8 cellular contexts compared by ENCODE assay signal in genomic region chr10:11209810-11210141, GRCh38.
DNase-seq lines count a peak whose midpoint lies in the region; ATAC-seq and TF ChIP-seq lines count a peak whose summit lies in the region.

No MANE protein-coding gene starts in this region.

- no peak overlapping the region for H2AFZ ChIP-seq in osteoblast (ENCODE audit: low read length)

- H3K27me3 Mint-ChIP-seq in glutamatergic neuron (ENCODE audit: unreplicated experiment) = peaks cover 8% of the 10 kb centered on the region

- H3K9me3 Mint-ChIP-seq in glutamatergic neuron (ENCODE audit: unreplicated experiment) = peaks cover 16% of the 10 kb centered on the region

- no peaks in the 10 kb centered on the region for H4K20me1 ChIP-seq in osteoblast (ENCODE audit: insufficient read depth, low read length)

- H3K27me3 ChIP-seq in osteoblast (ENCODE audit: insufficient read depth, low read length) (no peaks in the 10 kb centered on the region), uterus (no peaks in the 10 kb centered on the region), brain microvascular endothelial cell (replicated peaks) (no peaks in the 10 kb centered on the region)

- no peak overlapping the region for H3K4me2 ChIP-seq in osteoblast (ENCODE audit: insufficient read depth, low read length)

- TF ChIP-seq POLR2A in uterus (IDR thresholded peaks at IDR 0.05) = no peak

- intact Hi-C loops in uterus (cut with DNase I; ENCODE audit: low total_unique reads) = no loop called here

- H3K79me2 ChIP-seq in osteoblast (ENCODE audit: insufficient read depth, low read length) = no peaks in the 10 kb centered on the region

- no peak for TF ChIP-seq CTCF in GM10266 (IDR thresholded peaks at IDR 0.05; ENCODE audit: control insufficient read depth, insufficient read depth, low read depth, missing control alignments)
- TF ChIP-seq CTCF in osteoblast (IDR thresholded peaks at IDR 0.05; ENCODE audit: extremely low read depth, low read depth, low read length) = no peak
- no peak for TF ChIP-seq CTCF in uterus (IDR thresholded peaks at IDR 0.05)
- no peak for TF ChIP-seq CTCF in brain microvascular endothelial cell (IDR thresholded peaks at IDR 0.05; ENCODE audit: low read depth, low read length, missing control alignments)
- no peak for TF ChIP-seq CTCF in glutamatergic neuron (IDR thresholded peaks at IDR 0.05; ENCODE audit: partially characterized antibody, unreplicated experiment)

- H3K4me3 ChIP-seq in osteoblast (ENCODE audit: insufficient read depth, low read length) (no peak overlapping the region), uterus (no peak overlapping the region), brain microvascular endothelial cell (ENCODE audit: low read depth, low read length) (no peak overlapping the region)

- in situ Hi-C loops in brain microvascular endothelial cell (cut with HindIII; ENCODE audit: low pct_ligation_motif_present, low sequenced_read_pairs) = no loop called here

- ATAC-seq in GM21381 (IDR thresholded peaks at IDR 0.05; ENCODE audit: unreplicated experiment) (peak; percentile 24), HG03520 (IDR thresholded peaks at IDR 0.05; ENCODE audit: unreplicated experiment) (peak; percentile 37)

- H3K4me3 Mint-ChIP-seq in glutamatergic neuron (ENCODE audit: unreplicated experiment) = no peak overlapping the region

- H3K4me1 ChIP-seq in osteoblast (ENCODE audit: insufficient read depth, low read length) (no peaks in the 10 kb centered on the region), uterus (no peaks in the 10 kb centered on the region)

- no peak overlapping the region for H3K27ac Mint-ChIP-seq in glutamatergic neuron (ENCODE audit: unreplicated experiment)

- H3K36me3 ChIP-seq in osteoblast (ENCODE audit: insufficient read depth, low read length) (no peaks in the 10 kb centered on the region), uterus (no peaks in the 10 kb centered on the region), brain microvascular endothelial cell (replicated peaks) (no peaks in the 10 kb centered on the region)

- no peaks in the 10 kb centered on the region for H3K9me3 ChIP-seq in osteoblast (ENCODE audit: low read depth, low read length)
- H3K9me3 ChIP-seq in uterus = no peaks in the 10 kb centered on the region

- peaks cover 7% of the 10 kb centered on the region for H3K36me3 Mint-ChIP-seq in glutamatergic neuron (ENCODE audit: unreplicated experiment)

- H3K4me1 Mint-ChIP-seq in glutamatergic neuron (ENCODE audit: low read depth, unreplicated experiment) = peaks cover 58% of the 10 kb centered on the region

- DNase-seq in GM10266 (ENCODE audit: extremely low spot score) (peak; percentile 28), foreskin melanocyte (peak; percentile 78), osteoblast (ENCODE audit: insufficient read length, low spot score, missing footprints) (no peak), uterus (no peak), brain microvascular endothelial cell (no peak), glutamatergic neuron (no peak)

- H3K27ac ChIP-seq in osteoblast (ENCODE audit: low read depth, low read length) (no peak overlapping the region), uterus (peak overlapping the region in 1 of 2 donors; percentile 53), brain microvascular endothelial cell (no peak overlapping the region)

Comparison
In these comparisons a context has a peak if more than half of its experiments do, and no peak if none do; other contexts are left out.
1. DNase-seq: peak in GM10266 (single experiment) and foreskin melanocyte (single experiment); none in osteoblast (single experiment), uterus (0 of 2), brain microvascular endothelial cell (single experiment) and glutamatergic neuron (single experiment).